ENCODE assay signal across 8 cellular contexts in genomic region chr13:110715395-110716234, GRCh38. TPM values are rescaled to one million over a fixed set of nuclear protein-coding genes. Genes with fewer than 3 reads are reported as not detected.
DNase-seq lines count a peak whose midpoint lies in the region; ATAC-seq lines count a peak whose summit lies in the region.

No MANE protein-coding gene starts in this region.

- WGBS in aorta, 2 donors, result 0% methylated on average over 70 to 73 of the region's 73 CpGs

- DNase-seq in NCI-H2029 (lab: John Stamatoyannopoulos, UW) (peak; percentile 100), T1000 (lab: John Stamatoyannopoulos, UW) (peak; percentile 100), astrocyte of the hippocampus (ENCODE audit: low read depth, low spot score) (peak; percentile 100), hepatic stellate cell (ENCODE audit: low spot score) (peak; percentile 97), aorta (peak; percentile 98 to 99)

- intact Hi-C loops in aorta (cut with DNase I), result loop anchor here in 1 of 2 donors (2.0 to 5.0 kb wide), 2 partner anchors 92 to 199 kb away; partner anchors contain the start of gene ANKRD10

- H3K4me3 ChIP-seq in rectal smooth muscle tissue (ENCODE audit: low read length) (peak overlapping the region; percentile 99), aorta (ENCODE audit: low read length in 2 of 2) (peak overlapping the region; percentile 59 to 64)

- no peaks in the 10 kb centered on the region for H3K9me3 ChIP-seq in aorta (ENCODE audit: control insufficient read depth, low read length)

- peaks cover 7% of the 10 kb centered on the region for H3K36me3 ChIP-seq in rectal smooth muscle tissue (ENCODE audit: control insufficient read depth, insufficient read depth, low read length)
- no peaks in the 10 kb centered on the region for H3K36me3 ChIP-seq in aorta (ENCODE audit: control insufficient read depth in 1 of 2, insufficient read depth in 2 of 2, low read length in 1 of 2)

- peak overlapping the region; percentile 98 for H3K9ac ChIP-seq in rectal smooth muscle tissue (ENCODE audit: low read length)

- ATAC-seq in GM18508 (IDR thresholded peaks at IDR 0.05; ENCODE audit: insufficient read depth, unreplicated experiment) (peak; percentile 46), HG03025 (IDR thresholded peaks at IDR 0.05; ENCODE audit: low FRiP score, unreplicated experiment) (peak; percentile 55), aorta (ENCODE audit: low FRiP score) (peak; percentile 86)

- H3K27me3 ChIP-seq in rectal smooth muscle tissue (ENCODE audit: control insufficient read depth, insufficient read depth, low read length) (no peaks in the 10 kb centered on the region), aorta (ENCODE audit: control insufficient read depth in 1 of 2, insufficient read depth in 2 of 2, low read length in 1 of 2) (no peaks in the 10 kb centered on the region)

- H3K27ac ChIP-seq in rectal smooth muscle tissue (ENCODE audit: low read depth, low read length) (peak overlapping the region; percentile 99), aorta (ENCODE audit: low read depth in 1 of 2, low read length in 2 of 2) (peak overlapping the region; percentile 2 to 85)

- H3K4me1 ChIP-seq in rectal smooth muscle tissue (ENCODE audit: control insufficient read depth, insufficient read depth, low read length), result peaks cover 13% of the 10 kb centered on the region
- H3K4me1 ChIP-seq in aorta (ENCODE audit: control insufficient read depth in 1 of 2, insufficient read depth in 2 of 2, low read length in 2 of 2), result no peaks in the 10 kb centered on the region

RNA-seq across cellular contexts. Expression of gene ING1, which starts 2.1 kb away (rescaled TPM):
- total RNA-seq in aorta, result 10 to 100 TPM; 10.5 to 10.6 TPM
- 10 to 100 TPM in 1 of 2 donors, 1 to 10 TPM in 1; 7.4 to 16.8 TPM for polyA plus RNA-seq in aorta

RNA-seq across cellular contexts. Expression of gene CARS2, which starts 9.7 kb away (rescaled TPM):
- total RNA-seq in aorta, result 10 to 100 TPM; 47.3 to 65.5 TPM
- polyA plus RNA-seq in aorta, result 100 to 1,000 TPM in 1 of 2 donors, 10 to 100 TPM in 1; 38.3 to 125 TPM

Comparison
In these comparisons a context has a peak if more than half of its experiments do, and no peak if none do; other contexts are left out.
1. Peak in every context shown above with its lines: DNase-seq, ATAC-seq, H3K4me3 ChIP-seq and H3K27ac ChIP-seq.